2 cellular contexts compared by ENCODE assay signal in the genomic region with DNA sequence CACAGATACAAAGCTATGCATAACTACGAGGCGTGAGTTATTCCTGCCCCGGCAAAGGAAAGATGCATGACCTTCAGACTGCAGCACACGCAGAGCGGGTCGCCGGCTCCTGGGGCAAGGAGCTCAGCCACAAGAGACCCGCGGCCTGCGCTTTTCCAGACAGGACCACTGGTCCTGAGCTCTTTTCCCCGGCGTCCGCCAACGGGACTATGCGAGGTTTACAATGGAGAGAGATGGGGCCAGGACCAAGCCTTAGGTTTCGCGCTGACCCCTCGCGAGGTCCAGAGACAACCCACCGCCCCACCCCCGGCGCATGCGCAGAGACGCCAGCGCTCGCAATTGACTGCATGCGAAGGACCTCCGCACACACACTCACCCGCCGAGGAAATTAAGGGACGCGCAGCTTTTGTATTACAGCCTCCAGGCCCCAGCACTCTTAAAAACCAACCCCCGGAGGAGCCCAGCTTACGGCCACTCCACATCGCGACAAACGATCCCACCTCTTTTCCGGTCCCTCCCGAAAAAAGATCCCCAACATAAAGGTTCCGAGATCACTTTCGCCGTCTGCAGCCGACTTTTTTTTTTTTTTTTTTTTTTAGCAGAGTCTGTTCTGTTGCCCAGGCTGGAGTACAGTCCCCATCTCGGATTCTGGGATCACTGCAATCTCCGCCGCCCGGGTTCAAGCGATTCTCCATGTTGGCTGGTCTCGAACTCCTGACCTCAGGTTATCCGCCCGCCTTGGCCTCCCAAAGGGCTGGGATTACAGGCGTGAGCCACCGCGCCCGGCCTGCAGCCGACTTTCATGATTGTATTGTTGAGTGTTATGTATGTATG.
A peak's percentile ranks its signal among the peaks of the same experiment; 100 is the strongest.
TF ChIP-seq lines count a peak whose summit lies in the region.

A gene with protein sequence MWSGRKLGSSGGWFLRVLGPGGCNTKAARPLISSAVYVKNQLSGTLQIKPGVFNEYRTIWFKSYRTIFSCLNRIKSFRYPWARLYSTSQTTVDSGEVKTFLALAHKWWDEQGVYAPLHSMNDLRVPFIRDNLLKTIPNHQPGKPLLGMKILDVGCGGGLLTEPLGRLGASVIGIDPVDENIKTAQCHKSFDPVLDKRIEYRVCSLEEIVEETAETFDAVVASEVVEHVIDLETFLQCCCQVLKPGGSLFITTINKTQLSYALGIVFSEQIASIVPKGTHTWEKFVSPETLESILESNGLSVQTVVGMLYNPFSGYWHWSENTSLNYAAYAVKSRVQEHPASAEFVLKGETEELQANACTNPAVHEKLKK (minus strand): TSS at position 498 of the 834 bp plus-strand sequence. CDS start 16 bp downstream, at position 482.

TF ChIP-seq in A549, 52 proteins besides CTCF, POLR2A, EP300 and RAD21 (continued from another document):
- TF ChIP-seq, protein P1, sequence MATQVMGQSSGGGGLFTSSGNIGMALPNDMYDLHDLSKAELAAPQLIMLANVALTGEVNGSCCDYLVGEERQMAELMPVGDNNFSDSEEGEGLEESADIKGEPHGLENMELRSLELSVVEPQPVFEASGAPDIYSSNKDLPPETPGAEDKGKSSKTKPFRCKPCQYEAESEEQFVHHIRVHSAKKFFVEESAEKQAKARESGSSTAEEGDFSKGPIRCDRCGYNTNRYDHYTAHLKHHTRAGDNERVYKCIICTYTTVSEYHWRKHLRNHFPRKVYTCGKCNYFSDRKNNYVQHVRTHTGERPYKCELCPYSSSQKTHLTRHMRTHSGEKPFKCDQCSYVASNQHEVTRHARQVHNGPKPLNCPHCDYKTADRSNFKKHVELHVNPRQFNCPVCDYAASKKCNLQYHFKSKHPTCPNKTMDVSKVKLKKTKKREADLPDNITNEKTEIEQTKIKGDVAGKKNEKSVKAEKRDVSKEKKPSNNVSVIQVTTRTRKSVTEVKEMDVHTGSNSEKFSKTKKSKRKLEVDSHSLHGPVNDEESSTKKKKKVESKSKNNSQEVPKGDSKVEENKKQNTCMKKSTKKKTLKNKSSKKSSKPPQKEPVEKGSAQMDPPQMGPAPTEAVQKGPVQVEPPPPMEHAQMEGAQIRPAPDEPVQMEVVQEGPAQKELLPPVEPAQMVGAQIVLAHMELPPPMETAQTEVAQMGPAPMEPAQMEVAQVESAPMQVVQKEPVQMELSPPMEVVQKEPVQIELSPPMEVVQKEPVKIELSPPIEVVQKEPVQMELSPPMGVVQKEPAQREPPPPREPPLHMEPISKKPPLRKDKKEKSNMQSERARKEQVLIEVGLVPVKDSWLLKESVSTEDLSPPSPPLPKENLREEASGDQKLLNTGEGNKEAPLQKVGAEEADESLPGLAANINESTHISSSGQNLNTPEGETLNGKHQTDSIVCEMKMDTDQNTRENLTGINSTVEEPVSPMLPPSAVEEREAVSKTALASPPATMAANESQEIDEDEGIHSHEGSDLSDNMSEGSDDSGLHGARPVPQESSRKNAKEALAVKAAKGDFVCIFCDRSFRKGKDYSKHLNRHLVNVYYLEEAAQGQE (IDR thresholded peaks at IDR 0.05), result peak; percentile 68
- TF ChIP-seq PHF8 (IDR thresholded peaks at IDR 0.05; ENCODE audit: borderline replicate concordance, low read depth) (peak; percentile 76), NPAS2 (CRISPR knock-in tag; IDR thresholded peaks at IDR 0.05; ENCODE audit: borderline replicate concordance) (no peak), JUN (IDR thresholded peaks at IDR 0.05) (peak in 1 of 2 experiments; percentile 40; a peak in 1 of 5 replicates)

TF ChIP-seq in WTC11, 78 proteins besides CTCF, POLR2A, EP300 and RAD21 (continued from another document):
- TF ChIP-seq, protein P2, sequence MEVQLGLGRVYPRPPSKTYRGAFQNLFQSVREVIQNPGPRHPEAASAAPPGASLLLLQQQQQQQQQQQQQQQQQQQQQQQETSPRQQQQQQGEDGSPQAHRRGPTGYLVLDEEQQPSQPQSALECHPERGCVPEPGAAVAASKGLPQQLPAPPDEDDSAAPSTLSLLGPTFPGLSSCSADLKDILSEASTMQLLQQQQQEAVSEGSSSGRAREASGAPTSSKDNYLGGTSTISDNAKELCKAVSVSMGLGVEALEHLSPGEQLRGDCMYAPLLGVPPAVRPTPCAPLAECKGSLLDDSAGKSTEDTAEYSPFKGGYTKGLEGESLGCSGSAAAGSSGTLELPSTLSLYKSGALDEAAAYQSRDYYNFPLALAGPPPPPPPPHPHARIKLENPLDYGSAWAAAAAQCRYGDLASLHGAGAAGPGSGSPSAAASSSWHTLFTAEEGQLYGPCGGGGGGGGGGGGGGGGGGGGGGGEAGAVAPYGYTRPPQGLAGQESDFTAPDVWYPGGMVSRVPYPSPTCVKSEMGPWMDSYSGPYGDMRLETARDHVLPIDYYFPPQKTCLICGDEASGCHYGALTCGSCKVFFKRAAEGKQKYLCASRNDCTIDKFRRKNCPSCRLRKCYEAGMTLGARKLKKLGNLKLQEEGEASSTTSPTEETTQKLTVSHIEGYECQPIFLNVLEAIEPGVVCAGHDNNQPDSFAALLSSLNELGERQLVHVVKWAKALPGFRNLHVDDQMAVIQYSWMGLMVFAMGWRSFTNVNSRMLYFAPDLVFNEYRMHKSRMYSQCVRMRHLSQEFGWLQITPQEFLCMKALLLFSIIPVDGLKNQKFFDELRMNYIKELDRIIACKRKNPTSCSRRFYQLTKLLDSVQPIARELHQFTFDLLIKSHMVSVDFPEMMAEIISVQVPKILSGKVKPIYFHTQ (CRISPR knock-in tag; IDR thresholded peaks at IDR 0.05), result no peak
- TF ChIP-seq, protein P3, sequence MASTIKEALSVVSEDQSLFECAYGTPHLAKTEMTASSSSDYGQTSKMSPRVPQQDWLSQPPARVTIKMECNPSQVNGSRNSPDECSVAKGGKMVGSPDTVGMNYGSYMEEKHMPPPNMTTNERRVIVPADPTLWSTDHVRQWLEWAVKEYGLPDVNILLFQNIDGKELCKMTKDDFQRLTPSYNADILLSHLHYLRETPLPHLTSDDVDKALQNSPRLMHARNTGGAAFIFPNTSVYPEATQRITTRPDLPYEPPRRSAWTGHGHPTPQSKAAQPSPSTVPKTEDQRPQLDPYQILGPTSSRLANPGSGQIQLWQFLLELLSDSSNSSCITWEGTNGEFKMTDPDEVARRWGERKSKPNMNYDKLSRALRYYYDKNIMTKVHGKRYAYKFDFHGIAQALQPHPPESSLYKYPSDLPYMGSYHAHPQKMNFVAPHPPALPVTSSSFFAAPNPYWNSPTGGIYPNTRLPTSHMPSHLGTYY (CRISPR knock-in tag; IDR thresholded peaks at IDR 0.05), result no peak
- TF ChIP-seq GABPB1 (CRISPR knock-in tag; IDR thresholded peaks at IDR 0.05) (peak; percentile 56; the same call in 1 of the 2 replicates), OVOL2 (CRISPR knock-in tag; IDR thresholded peaks at IDR 0.05; ENCODE audit: borderline replicate concordance) (0 out of 2 replicates have a peak, but pooled peaks have one; percentile 33)
